In genomic region chr5:99088309-99088708, GRCh38 we compare ENCODE assay signal across 17 cellular contexts.
"Had no signal": no experiment of that assay in that cellular context is flagged by ENCODE, and none has a peak within 500 bp of the region (broad histone marks: within the 10 kb centered on the region; RNA-seq: fewer than 3 reads in every experiment).

No MANE protein-coding gene starts in this region.

- ATAC-seq: activated naive CD8-positive, alpha-beta T cell treated with anti-CD3 and anti-CD28 coated beads, Interleukin-2, amount 50 U/mL, for 24 hours; gastroesophageal sphincter; left ventricle myocardium superior; T-helper 17 cell had no signal

- H3K9me3 ChIP-seq: stomach, thyroid gland, uterus had no signal

- H3K36me3 ChIP-seq: gastroesophageal sphincter, ovary, stomach, thyroid gland, uterus had no signal

- H3K27ac ChIP-seq: epithelial cell of prostate, gastroesophageal sphincter, hepatocyte, ovary, stomach, thyroid gland, uterus had no signal

- H3K4me1 ChIP-seq: gastroesophageal sphincter, stomach, thyroid gland, uterus had no signal

- DNase-seq: activated CD4-positive, alpha-beta memory T cell treated with anti-CD3 and anti-CD28 coated beads, Interleukin-2, amount 10 ng/mL, durations not matched to agents 7 days and 5 days; activated CD4-positive, alpha-beta T cell treated with anti-CD3 and anti-CD28 coated beads for 1 hour; activated CD8-positive, alpha-beta memory T cell treated with anti-CD3 and anti-CD28 coated beads, Interleukin-2, amount 50 U/mL, for 4 hours; activated naive CD4-positive, alpha-beta T cell treated with Interleukin-2 at 50 U/mL for 16 hours; activated naive CD8-positive, alpha-beta T cell treated with anti-CD3 and anti-CD28 coated beads, Interleukin-2, amount 50 U/mL, for 24 hours; central memory CD4-positive, alpha-beta T cell; cortex of kidney; effector CD8-positive, alpha-beta T cell; left ventricle myocardium superior; ovary; stomach; T-helper 17 cell; thyroid gland; uterus had no signal

- H3K4me3 ChIP-seq: gastroesophageal sphincter, hepatocyte, ovary, stomach, thyroid gland, uterus had no signal
